ENCODE assay signal across 13 cellular contexts in genomic region chr6:145809211-145809610, GRCh38. TPM values are rescaled to one million over a fixed set of nuclear protein-coding genes. Genes with fewer than 3 reads are reported as not detected.
DNase-seq lines count a peak whose midpoint lies in the region; ATAC-seq lines count a peak whose summit lies in the region.
"Had no signal": no experiment of that assay in that cellular context is flagged by ENCODE, and none has a peak within 500 bp of the region (broad histone marks: within the 10 kb centered on the region; RNA-seq: fewer than 3 reads in every experiment).

No MANE protein-coding gene starts in this region.

- ATAC-seq in GM18858 (IDR thresholded peaks at IDR 0.05; ENCODE audit: unreplicated experiment) (peak; percentile 84), GM21737 (IDR thresholded peaks at IDR 0.05; ENCODE audit: unreplicated experiment) (peak; percentile 78), HG03439 (IDR thresholded peaks at IDR 0.05; ENCODE audit: unreplicated experiment) (peak; percentile 70), naive B cell (ENCODE audit: low read depth in 2 of 2) (peak; percentile 63 to 65)
- no peak for ATAC-seq in activated naive CD4-positive, alpha-beta T cell treated with anti-CD3 and anti-CD28 coated beads, Interleukin-2, amount 50 U/mL, for 72 hours
- ATAC-seq: activated CD4-positive, alpha-beta T cell treated with anti-CD3 and anti-CD28 coated beads for 36 hours had no signal

- H3K4me3 Mint-ChIP-seq in naive B cell = no peak overlapping the region
- H3K4me3 Mint-ChIP-seq: activated CD4-positive, alpha-beta T cell treated with anti-CD3 and anti-CD28 coated beads for 36 hours had no signal

- H3K36me3 Mint-ChIP-seq in naive B cell = peaks cover 11 to 14% of the 10 kb centered on the region in 2 donors
- H3K36me3 Mint-ChIP-seq in activated naive CD4-positive, alpha-beta T cell treated with anti-CD3 and anti-CD28 coated beads, Interleukin-2, amount 50 U/mL, for 72 hours = peaks cover 14 to 19% of the 10 kb centered on the region in 2 donors

- H3K4me1 Mint-ChIP-seq in naive B cell = peaks cover 20 to 49% (median 30%) of the 10 kb centered on the region in 3 donors

- DNase-seq in naive B cell = peak; percentile 7
- no peak for DNase-seq in activated naive CD4-positive, alpha-beta T cell treated with anti-CD3 and anti-CD28 coated beads, Interleukin-2, amount 50 U/mL, for 72 hours (ENCODE audit: low spot score in 2 of 2)
- no peak for DNase-seq in foreskin melanocyte
- DNase-seq in amygdala (lab: John Stamatoyannopoulos, UW) = no peak
- no peak for DNase-seq in activated CD8-positive, alpha-beta memory T cell treated with anti-CD3 and anti-CD28 coated beads, Interleukin-2, amount 50 U/mL, for 48 hours
- DNase-seq: activated CD4-positive, alpha-beta T cell treated with anti-CD3 and anti-CD28 coated beads for 36 hours; brain microvascular endothelial cell; DMS79; NCI-H82; nucleus accumbens had no signal

- peak overlapping the region in 1 of 6 donors; percentile 5 for H3K27ac Mint-ChIP-seq in naive B cell
- no peak overlapping the region for H3K27ac Mint-ChIP-seq in activated naive CD4-positive, alpha-beta T cell treated with anti-CD3 and anti-CD28 coated beads, Interleukin-2, amount 50 U/mL, for 72 hours
- H3K27ac Mint-ChIP-seq: activated CD4-positive, alpha-beta T cell treated with anti-CD3 and anti-CD28 coated beads for 36 hours had no signal

- H3K27me3 Mint-ChIP-seq in naive B cell = no peaks in the 10 kb centered on the region
- H3K27me3 Mint-ChIP-seq: activated CD4-positive, alpha-beta T cell treated with anti-CD3 and anti-CD28 coated beads for 36 hours had no signal

- H3K9me3 Mint-ChIP-seq in naive B cell = no peaks in the 10 kb centered on the region
- peaks cover 0 to 7% of the 10 kb centered on the region in 2 donors for H3K9me3 Mint-ChIP-seq in activated naive CD4-positive, alpha-beta T cell treated with anti-CD3 and anti-CD28 coated beads, Interleukin-2, amount 50 U/mL, for 72 hours

RNA-seq across cellular contexts. Expression of gene FBXO30, which starts 5.4 kb away (rescaled TPM):
- polyA plus RNA-seq in naive B cell (ENCODE audit: low read depth in 6 of 6) = 1 to 10 TPM in 5 of 6 donors, under 1 TPM in 1; 0.71 to 2.3 (median 1.1) TPM
- 1 to 10 TPM; 2.1 to 5.6 TPM for total RNA-seq in activated naive CD4-positive, alpha-beta T cell treated with anti-CD3 and anti-CD28 coated beads, Interleukin-2, amount 50 U/mL, for 72 hours

Comparison
In these comparisons a context has a peak if more than half of its experiments do, and no peak if none do; other contexts are left out.
1. ATAC-seq: peak in GM18858 (single experiment), GM21737 (single experiment), HG03439 (single experiment) and naive B cell (2 of 2); none in activated naive CD4-positive, alpha-beta T cell treated with anti-CD3 and anti-CD28 coated beads, Interleukin-2, amount 50 U/mL, for 72 hours (0 of 2).